ENCODE assay signal across 9 cellular contexts in the genomic region with DNA sequence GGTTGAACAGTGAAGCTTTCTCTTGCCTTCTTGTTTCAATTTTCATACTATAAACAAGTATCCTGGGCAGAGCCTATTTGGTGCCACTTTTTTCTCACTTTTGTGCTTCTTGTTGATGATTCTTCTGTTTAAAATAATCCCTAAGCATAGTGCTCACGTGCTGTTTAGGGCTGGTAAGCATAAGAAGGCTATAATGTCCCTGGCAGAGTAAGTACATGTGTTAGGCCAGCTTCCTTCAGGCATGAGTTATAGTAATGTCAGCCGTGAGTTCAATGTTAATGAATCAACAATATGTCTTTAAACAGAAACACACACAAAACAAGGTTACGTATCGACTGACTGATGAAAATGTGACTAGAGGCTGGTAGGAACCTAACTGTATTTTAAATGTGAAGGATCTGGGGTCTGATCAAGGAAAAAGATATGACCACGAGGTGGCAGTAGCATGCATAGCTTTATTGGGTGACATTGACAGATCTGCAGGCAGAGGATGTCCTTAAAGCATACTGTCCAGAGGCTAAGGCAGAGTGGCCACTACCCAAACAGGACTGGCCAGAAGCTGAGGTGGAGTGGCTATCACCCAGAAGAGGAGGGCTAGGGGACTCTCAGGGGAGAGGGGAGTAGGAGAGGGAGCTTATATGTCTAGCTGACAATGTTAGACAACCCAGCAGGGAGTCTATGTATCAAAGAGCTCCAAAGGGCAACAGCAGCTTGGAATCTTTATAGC.
A peak's percentile ranks its signal among the peaks of the same experiment; 100 is the strongest.
DNase-seq lines count a peak whose midpoint lies in the region; ATAC-seq and TF ChIP-seq lines count a peak whose summit lies in the region.
"Had no signal": no experiment of that assay in that cellular context is flagged by ENCODE, and none has a peak within 500 bp of the region (broad histone marks: within the 10 kb centered on the region; RNA-seq: fewer than 3 reads in every experiment).

No MANE protein-coding gene starts in this region.

- peaks cover 21% of the 10 kb centered on the region for H4K20me1 ChIP-seq in neural progenitor cell (ENCODE audit: low read depth)

- H3K36me3 ChIP-seq in neural progenitor cell (no peaks in the 10 kb centered on the region), suprapubic skin (no peaks in the 10 kb centered on the region)

- peaks cover 4% of the 10 kb centered on the region for H3F3A ChIP-seq in neural progenitor cell (ENCODE audit: low read depth)

- no peak overlapping the region for H3K27ac Mint-ChIP-seq in neural progenitor cell
- H3K27ac Mint-ChIP-seq: dendritic cell treated with granulocyte-macrophage colony-stimulating factor and Interleukin-4, amounts not matched to agents 40 ng/mL and 50 ng/mL, for 4 days had no signal

- no peaks in the 10 kb centered on the region for H3K27me3 Mint-ChIP-seq in neural progenitor cell (ENCODE audit: insufficient read depth, low read depth)
- H3K27me3 Mint-ChIP-seq: dendritic cell treated with granulocyte-macrophage colony-stimulating factor and Interleukin-4, amounts not matched to agents 40 ng/mL and 50 ng/mL, for 4 days had no signal

- H2AFZ ChIP-seq in neural progenitor cell (replicated peaks), result no peak overlapping the region

- H3K79me2 ChIP-seq in neural progenitor cell (ENCODE audit: low read depth), result peaks cover 5% of the 10 kb centered on the region

- H3K4me1 Mint-ChIP-seq in neural progenitor cell, result peaks cover 2% of the 10 kb centered on the region

- no peaks in the 10 kb centered on the region for H3K36me3 Mint-ChIP-seq in neural progenitor cell

- ATAC-seq in GM21360 (IDR thresholded peaks at IDR 0.05; ENCODE audit: unreplicated experiment), result peak; percentile 71

- H3K27ac ChIP-seq in neural progenitor cell, result no peak overlapping the region
- H3K27ac ChIP-seq in suprapubic skin, result no peak overlapping the region

- no peak overlapping the region for H3K4me2 ChIP-seq in neural progenitor cell

- H3K4me3 ChIP-seq in neural progenitor cell (no peak overlapping the region), suprapubic skin (no peak overlapping the region)

- WGBS in suprapubic skin, result 25% methylated on average over 5 of the region's 5 CpGs

- H3K9me3 ChIP-seq in neural progenitor cell (ENCODE audit: low read depth), result no peaks in the 10 kb centered on the region
- no peaks in the 10 kb centered on the region for H3K9me3 ChIP-seq in suprapubic skin

- TF ChIP-seq CTCF in neural progenitor cell (IDR thresholded peaks at IDR 0.05), result peak; percentile 82
- peak; percentile 29 to 55 for TF ChIP-seq CTCF in suprapubic skin (IDR thresholded peaks at IDR 0.05)

- H3K9me3 Mint-ChIP-seq in neural progenitor cell, result no peaks in the 10 kb centered on the region
- H3K9me3 Mint-ChIP-seq: dendritic cell treated with granulocyte-macrophage colony-stimulating factor and Interleukin-4, amounts not matched to agents 40 ng/mL and 50 ng/mL, for 4 days had no signal

- H3K9ac ChIP-seq in neural progenitor cell, result no peak overlapping the region

- TF ChIP-seq EP300 in suprapubic skin (IDR thresholded peaks at IDR 0.05), result no peak

- H3K4me3 Mint-ChIP-seq in neural progenitor cell, result no peak overlapping the region
- H3K4me3 Mint-ChIP-seq: dendritic cell treated with granulocyte-macrophage colony-stimulating factor and Interleukin-4, amounts not matched to agents 40 ng/mL and 50 ng/mL, for 4 days had no signal

- peak; percentile 60 for DNase-seq in D341Med (ENCODE audit: low spot score)
- peak; percentile 27 for DNase-seq in HuH-7.5 (ENCODE audit: low spot score)
- peak; percentile 43 for DNase-seq in OCI-M2 (lab: John Stamatoyannopoulos, UW; ENCODE audit: unreplicated experiment)
- DNase-seq in activated T-cell treated with anti-CD3 and anti-CD28 coated beads for 4 hours, result peak; percentile 52
- DNase-seq in fibroblast of gingiva (ENCODE audit: low read depth), result peak; percentile 62
- peak; percentile 77 for DNase-seq in neural progenitor cell (ENCODE audit: low spot score)
- peak in 1 of 2 donors; percentile 57 for DNase-seq in suprapubic skin (ENCODE audit: low spot score in 2 of 2)

- no peak for TF ChIP-seq POLR2A in suprapubic skin (IDR thresholded peaks at IDR 0.05)

- no peaks in the 10 kb centered on the region for H3K4me1 ChIP-seq in neural progenitor cell
- H3K4me1 ChIP-seq in suprapubic skin, result no peaks in the 10 kb centered on the region

- H3K27me3 ChIP-seq in neural progenitor cell, result no peaks in the 10 kb centered on the region
- H3K27me3 ChIP-seq in suprapubic skin, result no peaks in the 10 kb centered on the region
